ENCODE assay signal across 1 cellular context in genomic region chr1:232114985-232115384, GRCh38.
A peak's percentile ranks its signal among the peaks of the same experiment; 100 is the strongest.
TF ChIP-seq lines count a peak whose summit lies in the region.

No MANE protein-coding gene starts in this region.

TF ChIP-seq in SK-N-SH, 30 proteins besides CTCF, POLR2A, EP300 and RAD21:
- TF ChIP-seq, protein P1, sequence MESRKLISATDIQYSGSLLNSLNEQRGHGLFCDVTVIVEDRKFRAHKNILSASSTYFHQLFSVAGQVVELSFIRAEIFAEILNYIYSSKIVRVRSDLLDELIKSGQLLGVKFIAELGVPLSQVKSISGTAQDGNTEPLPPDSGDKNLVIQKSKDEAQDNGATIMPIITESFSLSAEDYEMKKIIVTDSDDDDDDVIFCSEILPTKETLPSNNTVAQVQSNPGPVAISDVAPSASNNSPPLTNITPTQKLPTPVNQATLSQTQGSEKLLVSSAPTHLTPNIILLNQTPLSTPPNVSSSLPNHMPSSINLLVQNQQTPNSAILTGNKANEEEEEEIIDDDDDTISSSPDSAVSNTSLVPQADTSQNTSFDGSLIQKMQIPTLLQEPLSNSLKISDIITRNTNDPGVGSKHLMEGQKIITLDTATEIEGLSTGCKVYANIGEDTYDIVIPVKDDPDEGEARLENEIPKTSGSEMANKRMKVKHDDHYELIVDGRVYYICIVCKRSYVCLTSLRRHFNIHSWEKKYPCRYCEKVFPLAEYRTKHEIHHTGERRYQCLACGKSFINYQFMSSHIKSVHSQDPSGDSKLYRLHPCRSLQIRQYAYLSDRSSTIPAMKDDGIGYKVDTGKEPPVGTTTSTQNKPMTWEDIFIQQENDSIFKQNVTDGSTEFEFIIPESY (IDR thresholded peaks at IDR 0.05; ENCODE audit: borderline replicate concordance, low read depth): no peak
- peak; percentile 53; the same call in 1 of the 2 replicates for TF ChIP-seq RCOR1 (IDR thresholded peaks at IDR 0.05; ENCODE audit: low read length)
